14 cellular contexts compared by ENCODE assay signal in the genomic region with DNA sequence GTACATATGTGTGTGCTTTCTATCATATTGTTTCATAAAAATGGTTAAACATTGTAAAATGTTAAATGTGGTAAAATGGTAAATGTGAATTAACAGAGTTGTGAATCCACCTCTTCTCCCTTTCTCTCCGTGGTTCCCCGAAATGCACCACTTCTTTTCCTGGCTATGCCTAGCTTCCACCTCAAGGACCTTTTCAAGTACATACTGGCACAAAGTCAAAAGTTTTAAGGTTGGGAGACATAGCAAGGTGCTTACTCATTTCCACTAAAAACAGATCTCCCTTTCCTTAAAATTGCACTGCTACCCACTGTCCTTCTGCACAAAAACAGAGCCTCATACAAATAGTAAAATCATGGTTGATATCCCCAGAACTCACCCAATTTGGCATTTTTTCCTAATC.
DNase-seq lines count a peak whose midpoint lies in the region; ATAC-seq and TF ChIP-seq lines count a peak whose summit lies in the region.
"Had no signal": no experiment of that assay in that cellular context is flagged by ENCODE, and none has a peak within 500 bp of the region (broad histone marks: within the 10 kb centered on the region; RNA-seq: fewer than 3 reads in every experiment).

No MANE protein-coding gene starts in this region.

- H3K9me3 Mint-ChIP-seq in MCF 10A (ENCODE audit: unreplicated experiment) = no peaks in the 10 kb centered on the region

- no peaks in the 10 kb centered on the region for H3K27me3 ChIP-seq in breast epithelium
- no peaks in the 10 kb centered on the region for H3K27me3 ChIP-seq in adipocyte (replicated peaks; ENCODE audit: control insufficient read depth, insufficient read depth, low read length)
- H3K27me3 ChIP-seq in esophagus squamous epithelium = no peaks in the 10 kb centered on the region
- no peaks in the 10 kb centered on the region for H3K27me3 ChIP-seq in spleen (replicated peaks in 1 of 7)
- H3K27me3 ChIP-seq: heart left ventricle had no signal

- TF ChIP-seq CTCF in MCF 10A (IDR thresholded peaks at IDR 0.05; ENCODE audit: unreplicated experiment) (no peak), breast epithelium (IDR thresholded peaks at IDR 0.05) (no peak), esophagus squamous epithelium (IDR thresholded peaks at IDR 0.05) (no peak), spleen (IDR thresholded peaks at IDR 0.05 in 8 of 11, conservative IDR thresholded peaks at IDR 0.05 in 3 of 11) (no peak)

- no peak overlapping the region for H3K4me3 Mint-ChIP-seq in MCF 10A (ENCODE audit: unreplicated experiment)

- no peak for TF ChIP-seq POLR2A in breast epithelium (IDR thresholded peaks at IDR 0.05)
- TF ChIP-seq POLR2A in esophagus squamous epithelium (IDR thresholded peaks at IDR 0.05) = no peak
- TF ChIP-seq POLR2A in spleen (IDR thresholded peaks at IDR 0.05) = no peak

- peaks cover 26% of the 10 kb centered on the region for H3K4me1 Mint-ChIP-seq in MCF 10A (ENCODE audit: insufficient read depth, unreplicated experiment)

- H3K9ac ChIP-seq in adipocyte (ENCODE audit: low read length) = no peak overlapping the region

- intact Hi-C loops in MCF 10A (cut with micrococcal nuclease) = no loop called here
- intact Hi-C loops in breast epithelium (cut with DNase I; ENCODE audit: low total_unique reads) = no loop called here
- intact Hi-C loops in esophagus squamous epithelium (cut with DNase I) = no loop called here
- intact Hi-C loops in spleen (cut with DNase I; ENCODE audit: low total_unique reads) = no loop called here

- ATAC-seq in activated CD4-positive, CD25-positive, alpha-beta regulatory T cell treated with anti-CD3 and anti-CD28 coated beads, Interleukin-2, amount 50 U/mL, for 24 hours = no peak
- no peak for ATAC-seq in GM19023 (IDR thresholded peaks at IDR 0.05; ENCODE audit: unreplicated experiment)
- ATAC-seq: activated naive CD4-positive, alpha-beta T cell treated with anti-CD3 and anti-CD28 coated beads, Interleukin-2, amount 50 U/mL, for 72 hours; heart left ventricle; pancreas had no signal

- no TSS peak for BruUV-seq in MCF 10A (replicated peaks; lab: Mats Ljungman, UMichigan)

- H3K36me3 Mint-ChIP-seq in MCF 10A (ENCODE audit: insufficient read depth, unreplicated experiment) = no peaks in the 10 kb centered on the region
- H3K36me3 Mint-ChIP-seq: activated naive CD4-positive, alpha-beta T cell treated with anti-CD3 and anti-CD28 coated beads, Interleukin-2, amount 50 U/mL, for 72 hours had no signal

- H3K9me3 ChIP-seq in breast epithelium (no peaks in the 10 kb centered on the region), adipocyte (ENCODE audit: control insufficient read depth, low read length) (no peaks in the 10 kb centered on the region), esophagus squamous epithelium (no peaks in the 10 kb centered on the region), spleen (peaks cover 0 to 3% (median 0%) of the 10 kb centered on the region in 8 donors)

- DNase-seq in MCF 10A (ENCODE audit: unreplicated experiment) = peak; percentile 91
- no peak for DNase-seq in breast epithelium (ENCODE audit: low spot score in 2 of 2)
- peak; percentile 53 for DNase-seq in adipocyte (ENCODE audit: low read depth)
- DNase-seq in glomerular visceral epithelial cell (ENCODE audit: extremely low spot score) = peak; percentile 38
- no peak for DNase-seq in esophagus squamous epithelium (lab: John Stamatoyannopoulos, UW)
- no peak for DNase-seq in spleen
- DNase-seq: activated T-cell treated with anti-CD3 and anti-CD28 coated beads for 4 hours, heart left ventricle, NCI-H2029 treated with DMSO at 0.1 percent for 48 hours, pancreas, RPMI8226 had no signal

- H3K27ac Mint-ChIP-seq in MCF 10A (ENCODE audit: low read depth, unreplicated experiment) = peak overlapping the region; percentile 77
- H3K27ac Mint-ChIP-seq: activated naive CD4-positive, alpha-beta T cell treated with anti-CD3 and anti-CD28 coated beads, Interleukin-2, amount 50 U/mL, for 72 hours had no signal

- no peak overlapping the region for H3K4me3 ChIP-seq in breast epithelium
- no peak overlapping the region for H3K4me3 ChIP-seq in adipocyte (ENCODE audit: low read length)
- H3K4me3 ChIP-seq in esophagus squamous epithelium = no peak overlapping the region
- H3K4me3 ChIP-seq in spleen = no peak overlapping the region
- H3K4me3 ChIP-seq: heart left ventricle, pancreas had no signal

- H3K27ac ChIP-seq in breast epithelium (no peak overlapping the region), esophagus squamous epithelium (no peak overlapping the region), spleen (no peak overlapping the region)
- H3K27ac ChIP-seq: heart left ventricle, pancreas had no signal

- H3K36me3 ChIP-seq in breast epithelium (no peaks in the 10 kb centered on the region), adipocyte (ENCODE audit: control insufficient read depth, insufficient read depth, low read length, severe bottlenecking) (no peaks in the 10 kb centered on the region), esophagus squamous epithelium (no peaks in the 10 kb centered on the region), spleen (no peaks in the 10 kb centered on the region)
- H3K36me3 ChIP-seq: heart left ventricle, pancreas had no signal

- POLR2A ChIA-PET in MCF 10A (lab: Yijun Ruan, JAX) = interaction anchor here (0.6 to 0.8 kb wide), 3 partner anchors 10 to 554 kb away, joined by 3 to 4 read pairs (median 3); no protein-coding TSS in a partner anchor

- H3K4me1 ChIP-seq in breast epithelium (no peaks in the 10 kb centered on the region), adipocyte (ENCODE audit: control insufficient read depth, insufficient read depth, low read length) (no peaks in the 10 kb centered on the region), esophagus squamous epithelium (no peaks in the 10 kb centered on the region), spleen (no peaks in the 10 kb centered on the region)
- H3K4me1 ChIP-seq: heart left ventricle, pancreas had no signal

- CTCF ChIA-PET in MCF 10A (lab: Yijun Ruan, JAX) = interaction anchor here (0.7 kb wide), 1 partner anchor 558 kb away, joined by 3 read pairs; a partner anchor contains a TSS

- WGBS in esophagus squamous epithelium, 2 donors = 20 to 28% methylated on average over 2 of the region's 2 CpGs
- 17 to 54% (median 22%) methylated on average over 2 of the region's 2 CpGs for WGBS in spleen, 5 donors

- no peaks in the 10 kb centered on the region for H3K27me3 Mint-ChIP-seq in MCF 10A (ENCODE audit: insufficient read depth, unreplicated experiment)

Comparison
In these comparisons a context has a peak if more than half of its experiments do, and no peak if none do; other contexts are left out.
1. DNase-seq: peak in MCF 10A (single experiment), adipocyte (single experiment) and glomerular visceral epithelial cell (single experiment); none in breast epithelium (0 of 2), esophagus squamous epithelium (single experiment) and spleen (single experiment).